ENCODE assay signal across 27 cellular contexts in genomic region chr5:173594061-173594460, GRCh38.
"Had no signal": no experiment of that assay in that cellular context is flagged by ENCODE, and none has a peak within 500 bp of the region (broad histone marks: within the 10 kb centered on the region; RNA-seq: fewer than 3 reads in every experiment).

No MANE protein-coding gene starts in this region.

- H3K27ac ChIP-seq: body of pancreas, KMS-11, Peyer's patch, SK-N-MC had no signal

- H3K4me3 ChIP-seq: body of pancreas, Peyer's patch, SK-N-MC had no signal

- DNase-seq: activated B cell treated with CpG ODN at 0.5 μM for 24 hours; activated CD4-positive, alpha-beta memory T cell treated with anti-CD3 and anti-CD28 coated beads, Interleukin-2, amount 10 ng/mL, durations not matched to agents 7 days and 5 days; activated CD4-positive, alpha-beta T cell treated with anti-CD3 and anti-CD28 coated beads, Interleukin-2, amount 50 U/mL, for 1 hour; activated gamma-delta T cell treated with Interleukin-2 at 50 U/mL for 16 hours; activated naive CD4-positive, alpha-beta T cell treated with anti-CD3 and anti-CD28 coated beads, Interleukin-2, amount 50 U/mL, for 16 hours; activated naive CD8-positive, alpha-beta T cell treated with anti-CD3 and anti-CD28 coated beads, Interleukin-2, amount 10 ng/mL, durations not matched to agents 7 days and 5 days; activated T-cell treated with anti-CD3 and anti-CD28 coated beads for 4 hours; activated T-cell treated with anti-CD3 and anti-CD28 coated beads, Interleukin-2, amount 50 U/mL, for 72 hours; aorta; body of pancreas; NCI-H1092; NCI-H1417; NCI-H2029; NCI-H2107; NCI-H2171 treated with DMSO at 0.1 percent for 48 hours; NCI-H226; NCI-H526; NK-92 treated with Interleukin-12 subunit alpha and Interleukin-12 subunit beta, amount 100 ng/mL, for 24 hours; Peyer's patch; SHP77 treated with DMSO at 0.1 percent for 48 hours; T-cell; T-helper 2 cell; T1000 had no signal

- H3K27me3 ChIP-seq: body of pancreas, Peyer's patch had no signal

- H3K4me3 Mint-ChIP-seq: activated B cell treated with CpG ODN at 0.5 μM for 24 hours; activated CD4-positive, alpha-beta memory T cell treated with anti-CD3 and anti-CD28 coated beads, Interleukin-2, amount 10 ng/mL, durations not matched to agents 7 days and 5 days; activated naive CD8-positive, alpha-beta T cell treated with anti-CD3 and anti-CD28 coated beads, Interleukin-2, amount 10 ng/mL, durations not matched to agents 7 days and 5 days; activated T-cell treated with anti-CD3 and anti-CD28 coated beads, Interleukin-2, amount 50 U/mL, for 72 hours; central memory CD8-positive, alpha-beta T cell; T-cell had no signal

- H3K4me1 ChIP-seq: Peyer's patch had no signal

- H3K36me3 ChIP-seq: Peyer's patch had no signal

- H3K27ac Mint-ChIP-seq: activated B cell treated with CpG ODN at 0.5 μM for 24 hours; activated CD4-positive, alpha-beta memory T cell treated with anti-CD3 and anti-CD28 coated beads, Interleukin-2, amount 10 ng/mL, durations not matched to agents 7 days and 5 days; activated naive CD8-positive, alpha-beta T cell treated with anti-CD3 and anti-CD28 coated beads, Interleukin-2, amount 10 ng/mL, durations not matched to agents 7 days and 5 days; activated T-cell treated with anti-CD3 and anti-CD28 coated beads, Interleukin-2, amount 50 U/mL, for 72 hours; activated T-helper 2 cell treated with anti-CD3 and anti-CD28 coated beads, Interferon-gamma antibody, Interleukin-2, Interleukin-4, amounts not matched to agents 10 μg/mL and 5 μg/mL and 100 μg/mL, durations not matched to agents 14 hours and 24 hours and 36 hours; T-cell had no signal

- H3K4me1 Mint-ChIP-seq: activated B cell treated with CpG ODN at 0.5 μM for 24 hours; activated CD4-positive, alpha-beta memory T cell treated with anti-CD3 and anti-CD28 coated beads, Interleukin-2, amount 10 ng/mL, durations not matched to agents 7 days and 5 days; activated naive CD8-positive, alpha-beta T cell treated with anti-CD3 and anti-CD28 coated beads, Interleukin-2, amount 10 ng/mL, durations not matched to agents 7 days and 5 days; central memory CD8-positive, alpha-beta T cell had no signal

- H3K4me2 ChIP-seq: KMS-11 had no signal

- H3K27me3 Mint-ChIP-seq: activated B cell treated with CpG ODN at 0.5 μM for 24 hours; activated naive CD8-positive, alpha-beta T cell treated with anti-CD3 and anti-CD28 coated beads, Interleukin-2, amount 10 ng/mL, durations not matched to agents 7 days and 5 days; central memory CD8-positive, alpha-beta T cell; T-cell had no signal

- H3K9ac ChIP-seq: KMS-11 had no signal
